8 cellular contexts compared by ENCODE assay signal in the genomic region with DNA sequence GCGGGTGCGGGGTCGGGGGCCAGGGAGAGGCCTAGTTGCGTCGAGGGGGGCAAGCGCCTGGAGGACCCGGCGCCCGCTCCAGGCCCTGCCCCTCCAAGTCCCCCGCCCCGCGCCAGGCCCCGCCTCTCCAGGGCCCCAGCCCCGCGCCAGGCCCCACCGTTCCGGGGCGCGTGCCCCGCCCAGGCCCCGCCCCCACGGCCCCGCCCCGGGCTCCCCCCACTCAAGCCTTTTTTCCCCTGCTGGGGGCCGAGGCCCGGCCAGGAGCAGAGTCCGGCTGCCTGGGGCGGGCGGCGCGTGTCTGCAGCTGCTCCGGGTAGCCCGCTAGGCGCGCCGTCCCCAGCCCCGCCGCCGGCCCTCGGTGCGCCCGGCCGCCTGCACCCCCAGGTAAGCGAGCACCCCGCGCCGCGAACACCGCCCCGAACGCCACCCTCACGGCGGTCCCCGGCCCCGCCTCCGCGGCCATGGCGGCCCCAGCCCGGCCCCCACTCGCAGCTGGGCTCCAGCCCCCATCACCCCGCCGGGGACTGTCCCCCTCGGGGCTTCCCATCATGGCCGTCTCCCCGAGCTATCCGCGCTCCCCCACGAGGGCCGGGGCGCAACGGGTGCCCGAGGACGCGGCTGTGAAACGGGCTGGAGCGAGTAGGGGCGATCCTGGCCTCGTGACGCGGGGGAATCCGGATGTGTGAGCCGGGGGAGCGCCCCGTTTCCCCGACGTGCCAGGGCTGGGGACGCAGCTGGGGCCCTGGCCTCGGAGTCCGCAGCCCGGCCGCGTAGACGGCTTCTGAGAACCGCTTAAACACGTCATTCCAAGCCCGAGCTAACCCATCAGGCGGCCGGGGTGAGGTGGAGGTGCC. TPM values are rescaled to one million over a fixed set of nuclear protein-coding genes. Genes with fewer than 3 reads are reported as not detected.
DNase-seq lines count a peak whose midpoint lies in the region; ATAC-seq and TF ChIP-seq lines count a peak whose summit lies in the region.

A gene with protein sequence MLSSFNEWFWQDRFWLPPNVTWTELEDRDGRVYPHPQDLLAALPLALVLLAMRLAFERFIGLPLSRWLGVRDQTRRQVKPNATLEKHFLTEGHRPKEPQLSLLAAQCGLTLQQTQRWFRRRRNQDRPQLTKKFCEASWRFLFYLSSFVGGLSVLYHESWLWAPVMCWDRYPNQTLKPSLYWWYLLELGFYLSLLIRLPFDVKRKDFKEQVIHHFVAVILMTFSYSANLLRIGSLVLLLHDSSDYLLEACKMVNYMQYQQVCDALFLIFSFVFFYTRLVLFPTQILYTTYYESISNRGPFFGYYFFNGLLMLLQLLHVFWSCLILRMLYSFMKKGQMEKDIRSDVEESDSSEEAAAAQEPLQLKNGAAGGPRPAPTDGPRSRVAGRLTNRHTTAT (plus strand): TSS at position 260 of the 854 bp plus-strand sequence. CDS start 41,707 bp downstream, outside the sequence.

- intact Hi-C loops in heart right ventricle (cut with DNase I) (loop anchor here in 3 of 10 donors (2.0 to 5.0 kb wide), 3 partner anchors 41 to 43 kb away; no protein-coding TSS in a partner anchor), posterior cingulate gyrus (cut with DNase I) (loop anchor here (5.0 kb wide), 1 partner anchor 52 kb away; no protein-coding TSS in a partner anchor)

- H3K27me3 ChIP-seq in heart right ventricle (peaks cover 0 to 18% (median 0%) of the 10 kb centered on the region in 7 donors), tibial nerve (no peaks in the 10 kb centered on the region)

- TF ChIP-seq CTCF in heart right ventricle (IDR thresholded peaks at IDR 0.05): no peak
- TF ChIP-seq CTCF in tibial nerve (IDR thresholded peaks at IDR 0.05): peak in 1 of 5 experiments; percentile 14

- peak in 13 of 14 donors; percentile 44 to 93 (median 80) for DNase-seq in C1 segment of cervical spinal cord (lab: John Stamatoyannopoulos, UW)
- peak; percentile 61 for DNase-seq in T follicular helper cell (ENCODE audit: low read depth)
- DNase-seq in activated naive CD8-positive, alpha-beta T cell treated with anti-CD3 and anti-CD28 coated beads, Interleukin-2, amount 50 U/mL, for 16 hours (ENCODE audit: low read depth, low spot score): peak; percentile 59
- DNase-seq in heart right ventricle: peak in 1 of 2 donors; percentile 79
- peak; percentile 79 to 98 (median 84) for DNase-seq in posterior cingulate gyrus
- peak; percentile 30 to 48 for DNase-seq in tibial nerve (ENCODE audit: low spot score in 2 of 2)

- H3K36me3 ChIP-seq in heart right ventricle (no peaks in the 10 kb centered on the region), tibial nerve (peaks cover 0 to 4% (median 0%) of the 10 kb centered on the region in 3 donors)

- H3K9me3 ChIP-seq in heart right ventricle: no peaks in the 10 kb centered on the region
- no peaks in the 10 kb centered on the region for H3K9me3 ChIP-seq in tibial nerve

- TF ChIP-seq EP300 in tibial nerve (IDR thresholded peaks at IDR 0.05): peak in 1 of 2 donors; percentile 16

- H3K4me3 ChIP-seq in heart right ventricle (peak within 1 kb of the TSS; percentile 74 to 92 (median 84)), tibial nerve (peak within 1 kb of the TSS; percentile 66 to 91 (median 81))

- peak in 1 of 2 donors; percentile 59 for TF ChIP-seq POLR2A in tibial nerve (IDR thresholded peaks at IDR 0.05)

- 0 to 1% methylated on average over 50 to 92 of the region's 98 CpGs for WGBS in heart right ventricle, 2 donors
- 0 to 2% methylated on average over 17 to 46 of the region's 98 CpGs for WGBS in tibial nerve, 2 donors

- peak within 1 kb of the TSS; percentile 13 to 89 (median 81) for H3K27ac ChIP-seq in heart right ventricle
- H3K27ac ChIP-seq in tibial nerve: peak within 1 kb of the TSS; percentile 81 to 94 (median 89)

- H3K4me1 ChIP-seq in heart right ventricle (peaks cover 0 to 25% (median 18%) of the 10 kb centered on the region in 9 donors), tibial nerve (peaks cover 0 to 26% (median 9%) of the 10 kb centered on the region in 4 donors)

- ATAC-seq in GM19328 (IDR thresholded peaks at IDR 0.05; ENCODE audit: unreplicated experiment) (peak; percentile 64), HG03520 (IDR thresholded peaks at IDR 0.05; ENCODE audit: unreplicated experiment) (peak; percentile 58), heart right ventricle (peak; percentile 79 to 94 (median 90))

RNA-seq across cellular contexts. Expression of the gene that starts here (rescaled TPM):
- 10 to 100 TPM; 13.9 to 25.0 (median 17.7) TPM for total RNA-seq in heart right ventricle
- 10 to 100 TPM; 19.5 to 28.9 TPM for polyA plus RNA-seq in heart right ventricle
- 10 to 100 TPM; 56.9 to 73.5 (median 67.1) TPM for total RNA-seq in tibial nerve
